ENCODE assay signal across 8 cellular contexts in the genomic region with DNA sequence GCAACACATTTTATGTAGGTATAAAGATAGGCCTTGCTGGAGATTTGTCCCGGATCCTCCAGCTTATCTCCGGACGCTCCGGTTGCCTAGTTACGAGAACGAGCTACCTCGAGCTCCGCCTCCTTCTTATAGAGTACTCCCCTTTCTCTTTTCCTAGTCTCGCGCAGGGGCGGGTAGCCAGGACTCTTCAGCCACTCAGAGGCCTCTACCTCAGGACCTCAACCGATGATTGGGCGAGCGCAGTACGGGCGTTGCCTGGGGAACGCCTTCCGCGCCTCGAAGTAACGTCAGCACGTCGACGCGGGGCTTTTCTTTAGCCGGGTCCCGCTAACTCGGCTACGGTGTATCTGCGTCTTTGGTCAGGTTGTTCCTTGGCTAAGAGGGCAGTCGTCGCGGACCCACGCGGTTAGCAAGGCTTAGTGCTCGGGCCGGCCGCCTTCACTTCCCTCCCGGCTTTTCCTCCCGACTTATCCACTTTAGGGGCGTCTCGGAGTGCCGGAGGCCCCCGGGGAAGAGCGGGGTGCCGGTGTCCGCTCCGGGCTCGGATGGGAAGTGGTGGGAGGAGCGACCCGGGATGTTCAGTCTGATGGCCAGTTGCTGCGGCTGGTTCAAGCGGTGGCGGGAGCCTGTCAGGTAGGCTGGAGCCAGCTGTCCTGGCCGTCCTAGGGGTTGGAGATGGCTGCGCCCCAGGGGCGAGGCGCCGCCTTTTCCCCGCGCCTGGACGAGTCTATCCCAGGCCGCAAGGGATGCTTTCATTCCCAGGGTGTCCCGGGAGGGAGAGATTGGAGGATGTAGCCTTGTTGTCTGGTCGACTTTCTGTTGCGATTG. TPM values are rescaled to one million over a fixed set of nuclear protein-coding genes. Genes with fewer than 3 reads are reported as not detected.
DNase-seq lines count a peak whose midpoint lies in the region; ATAC-seq, FAIRE-seq and TF ChIP-seq lines count a peak whose summit lies in the region.

A gene (plus strand): TSS at position 306 of the 828 bp plus-strand sequence. CDS start 269 bp downstream, at position 575.

- H3K4me3 ChIP-seq in kidney (ENCODE audit: low read length in 2 of 2), result peak within 1 kb of the TSS; percentile 85 to 93

- H3K9me3 Mint-ChIP-seq in chondrocyte (ENCODE audit: low read depth), result no peaks in the 10 kb centered on the region

- intact Hi-C loops in kidney (cut with DNase I), result no loop called here

- peaks cover 0 to 3% of the 10 kb centered on the region in 2 donors for H3K4me1 ChIP-seq in kidney (ENCODE audit: control insufficient read depth in 1 of 2, insufficient read depth in 1 of 2, low read depth in 1 of 2, low read length in 2 of 2)

- peak within 1 kb of the TSS; percentile 90 to 92 for H3K27ac ChIP-seq in kidney (ENCODE audit: low read depth in 2 of 2, low read length in 2 of 2)

- ATAC-seq in HG03432 (IDR thresholded peaks at IDR 0.05; ENCODE audit: unreplicated experiment), result peak; percentile 100

- H3K27me3 Mint-ChIP-seq in chondrocyte (ENCODE audit: low read depth), result no peaks in the 10 kb centered on the region

- H3K4me3 Mint-ChIP-seq in chondrocyte (ENCODE audit: unreplicated experiment), result peak within 1 kb of the TSS; percentile 91

- H3K9me3 ChIP-seq in kidney (ENCODE audit: control insufficient read depth in 1 of 2, low read length in 2 of 2), result no peaks in the 10 kb centered on the region

- peak; percentile 98 for DNase-seq in AG20443 (ENCODE audit: low spot score)
- peak; percentile 93 for DNase-seq in NCI-H510A (lab: John Stamatoyannopoulos, UW)
- DNase-seq in activated CD4-positive, alpha-beta T cell treated with anti-CD3 and anti-CD28 coated beads for 24 hours (ENCODE audit: low read depth in 2 of 2), result peak; percentile 86 to 87
- peak; percentile 98 for DNase-seq in chondrocyte (ENCODE audit: low spot score)
- DNase-seq in kidney, result peak; percentile 99
- peak; percentile 95 for DNase-seq in stimulated activated CD4-positive, alpha-beta T cell treated with anti-CD3 and anti-CD28 coated beads, Interleukin-15, amount 100 ng/mL, for 24 hours

- H3K27ac Mint-ChIP-seq in chondrocyte (ENCODE audit: unreplicated experiment), result peak within 1 kb of the TSS; percentile 91

- peaks cover 25% of the 10 kb centered on the region for H3K4me1 Mint-ChIP-seq in chondrocyte (ENCODE audit: low read depth)

- H3K9ac ChIP-seq in kidney (ENCODE audit: low read length in 2 of 2), result peak within 1 kb of the TSS; percentile 61 to 90

- H3K36me3 Mint-ChIP-seq in chondrocyte (ENCODE audit: low read depth), result no peaks in the 10 kb centered on the region

- TF ChIP-seq POLR2A in GM19099 (IDR thresholded peaks at IDR 0.05; ENCODE audit: extremely low read depth, insufficient read length, low read depth), result peak; percentile 81

- no peaks in the 10 kb centered on the region for H3K36me3 ChIP-seq in kidney (ENCODE audit: control insufficient read depth in 1 of 2, insufficient read depth in 2 of 2, low read length in 2 of 2)

- peak; percentile 99 for FAIRE-seq in kidney (lab: Jason Lieb, UNC)

- TF ChIP-seq CTCF in chondrocyte (IDR thresholded peaks at IDR 0.05) (peak; percentile 14), kidney (IDR thresholded peaks at IDR 0.05; ENCODE audit: borderline replicate concordance, extremely low read depth, insufficient read depth) (no peak)

RNA-seq across cellular contexts. Expression of the gene that starts here (rescaled TPM):
- 10.7 to 12.2 TPM (median 10.8 TPM) in 3 replicates for total RNA-seq in chondrocyte
- total RNA-seq in kidney, result 12.5 TPM
- 4.1 TPM for polyA plus RNA-seq in kidney (ENCODE audit: insufficient read depth, low read depth, low replicate concordance)

Comparison
In these comparisons a context has a peak if more than half of its experiments do, and no peak if none do; other contexts are left out.
1. Peak in every context shown above with its lines: DNase-seq, ATAC-seq, H3K4me3 ChIP-seq and H3K27ac ChIP-seq.